14 cellular contexts compared by ENCODE assay signal in the genomic region with DNA sequence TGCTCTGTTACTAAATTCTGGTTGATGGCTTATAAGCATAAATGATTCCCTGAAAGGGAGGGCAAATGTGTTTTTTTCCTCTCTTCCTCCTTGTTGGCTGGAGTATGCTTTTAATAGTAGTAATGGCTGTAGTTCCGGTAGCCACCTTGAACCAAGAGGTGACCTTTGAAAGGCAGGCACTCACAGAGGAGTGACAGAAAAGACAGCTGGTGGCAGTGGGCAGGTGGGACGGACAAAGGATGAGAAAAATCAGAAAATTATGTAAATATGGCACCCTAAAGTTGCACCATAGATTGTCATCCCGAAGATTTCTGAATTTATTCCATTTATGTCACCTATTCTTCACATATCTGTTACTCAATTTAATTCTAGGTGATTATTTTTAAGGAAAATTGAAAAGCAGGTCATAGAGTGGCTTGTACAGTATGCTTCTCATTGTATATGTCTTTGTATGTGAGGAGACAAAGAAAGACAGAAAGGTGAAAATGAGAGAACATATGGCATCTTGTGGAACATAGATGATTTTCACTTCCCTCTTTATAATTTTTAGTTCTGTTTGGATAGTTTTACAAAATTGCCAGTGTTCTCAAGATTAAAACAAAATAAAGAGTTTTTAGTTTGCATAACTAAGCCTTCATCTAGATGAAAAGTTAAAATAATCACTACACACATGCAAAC. TPM values are rescaled to one million over a fixed set of nuclear protein-coding genes. Genes with fewer than 3 reads are reported as not detected.
DNase-seq lines count a peak whose midpoint lies in the region; ATAC-seq, FAIRE-seq and TF ChIP-seq lines count a peak whose summit lies in the region.
"Had no signal": no experiment of that assay in that cellular context is flagged by ENCODE, and none has a peak within 500 bp of the region (broad histone marks: within the 10 kb centered on the region; RNA-seq: fewer than 3 reads in every experiment).

No MANE protein-coding gene starts in this region.

- TF ChIP-seq EP300 in HepG2 (IDR thresholded peaks at IDR 0.05; ENCODE audit: low read depth in 2 of 2, low read length in 2 of 2) (no peak), HepG2 (CRISPR knock-in tag; IDR thresholded peaks at IDR 0.05; ENCODE audit: borderline replicate concordance) (no peak)

- H2AFZ ChIP-seq in HepG2 (ENCODE audit: low read length): no peak overlapping the region

- intact Hi-C loops in HepG2 (cut with micrococcal nuclease; ENCODE audit: unreplicated experiment): no loop called here

- ATAC-seq in GM18517 (IDR thresholded peaks at IDR 0.05; ENCODE audit: unreplicated experiment): peak; percentile 68
- peak; percentile 72 for ATAC-seq in GM21381 (IDR thresholded peaks at IDR 0.05; ENCODE audit: unreplicated experiment)
- peak; percentile 66 for ATAC-seq in HG02973 (IDR thresholded peaks at IDR 0.05; ENCODE audit: unreplicated experiment)
- no peak for ATAC-seq in HepG2
- ATAC-seq: foreskin keratinocyte; left cardiac atrium; stimulated activated effector memory CD8-positive, alpha-beta T cell treated with anti-CD3 and anti-CD28 coated beads, Interleukin-12 subunit alpha, Interleukin-12 subunit beta, amount 100 ng/mL, for 72 hours had no signal

- H3K27me3 ChIP-seq in HepG2 (ENCODE audit: control insufficient read depth in 1 of 2, insufficient read depth in 2 of 2, low read length in 2 of 2): no peaks in the 10 kb centered on the region
- H3K27me3 ChIP-seq: foreskin keratinocyte had no signal

- POLR2A ChIA-PET in HepG2 (lab: Yijun Ruan, JAX): no interaction called here

- no peak for TF ChIP-seq POLR2A in HepG2 (IDR thresholded peaks at IDR 0.05; ENCODE audit: insufficient read depth in 1 of 2, low read depth in 2 of 2, low read length in 2 of 2)

- DNase-seq in MV-4-11 (lab: John Stamatoyannopoulos, UW) (peak; percentile 16), SIG-M5 treated with dmso at 0.1 percent for 504 hours (lab: John Stamatoyannopoulos, UW; ENCODE audit: unreplicated experiment) (no peak), HepG2 (ENCODE audit: low spot score) (no peak), SIG-M5 (lab: John Stamatoyannopoulos, UW) (no peak), AML-193 (lab: John Stamatoyannopoulos, UW) (no peak)
- DNase-seq: activated CD4-positive, alpha-beta memory T cell treated with anti-CD3 and anti-CD28 coated beads for 36 hours; CD4-positive, CD25-positive, alpha-beta regulatory T cell; foreskin keratinocyte; left cardiac atrium; NCI-H524 had no signal

- H3K27ac ChIP-seq in HepG2 (ENCODE audit: extremely low read length, insufficient read depth, low read length): no peak overlapping the region
- H3K27ac ChIP-seq: foreskin keratinocyte had no signal

- no peak overlapping the region for H3K4me3 ChIP-seq in HepG2 (replicated peaks in 1 of 3; ENCODE audit: insufficient read depth in 1 of 3, low read depth in 2 of 3, low read length in 3 of 3)

- BruUV-seq in HepG2 (replicated peaks; lab: Mats Ljungman, UMichigan): no TSS peak

- H4K20me1 ChIP-seq in HepG2 (ENCODE audit: insufficient read depth, low read length): no peaks in the 10 kb centered on the region

- H3K9me3 ChIP-seq in HepG2 (ENCODE audit: low read length): no peaks in the 10 kb centered on the region

- no peaks in the 10 kb centered on the region for H3K36me3 ChIP-seq in HepG2 (replicated peaks in 1 of 2; ENCODE audit: control insufficient read depth in 1 of 2, insufficient read depth in 2 of 2, low read length in 2 of 2)

- TF ChIP-seq RAD21 in HepG2 (CRISPR knock-in tag; IDR thresholded peaks at IDR 0.05): no peak

- WGBS in HepG2 (ENCODE audit: low lambda C conversion rate): 2% methylated on average over 3 of the region's 3 CpGs

- no peak for TF ChIP-seq CTCF in HepG2 (CRISPR knock-in tag; IDR thresholded peaks at IDR 0.05)

- no peaks in the 10 kb centered on the region for H3K79me2 ChIP-seq in HepG2 (ENCODE audit: insufficient read depth, low read length)

- no peaks in the 10 kb centered on the region for H3K4me1 ChIP-seq in HepG2 (ENCODE audit: insufficient read depth, low read length)
- H3K4me1 ChIP-seq: foreskin keratinocyte had no signal

- H3K4me2 ChIP-seq in HepG2 (ENCODE audit: low read depth, low read length): no peak overlapping the region

- CTCF ChIA-PET in HepG2 (lab: Yijun Ruan, JAX; ENCODE audit: low intra/inter-chr PET ratio, low total read pairs): no interaction called here

- no peak overlapping the region for H3K9ac ChIP-seq in HepG2 (ENCODE audit: insufficient read depth, low read depth, low read length)

- in situ Hi-C loops in HepG2 (cut with HindIII; ENCODE audit: extremely low pct_ligation_motif_present, low pct_unique_long_range_greater_than_20kb): no loop called here

- FAIRE-seq in HepG2 (lab: Jason Lieb, UNC): no peak

TF ChIP-seq in HepG2, 621 proteins besides CTCF, POLR2A, EP300 and RAD21:
- TF ChIP-seq ZSCAN21 (CRISPR knock-in tag; IDR thresholded peaks at IDR 0.05; ENCODE audit: borderline replicate concordance): no peak
- TF ChIP-seq ZNF30 (CRISPR knock-in tag; IDR thresholded peaks at IDR 0.05): no peak
- TF ChIP-seq ZNF615 (CRISPR knock-in tag; IDR thresholded peaks at IDR 0.05; ENCODE audit: borderline replicate concordance): no peak
- TF ChIP-seq ZNF205 (CRISPR knock-in tag; IDR thresholded peaks at IDR 0.05): no peak
- TF ChIP-seq ZMAT3 (CRISPR knock-in tag; conservative IDR thresholded peaks at IDR 0.05): no peak
- no peak for TF ChIP-seq SUZ12 (IDR thresholded peaks at IDR 0.05; ENCODE audit: low read depth, low read length)
- no peak for TF ChIP-seq HNRNPLL (IDR thresholded peaks at IDR 0.05; ENCODE audit: low read depth, low read length, poor library complexity, severe bottlenecking)

RNA-seq across cellular contexts. Expression of a gene that starts 17.0 kb away (rescaled TPM):
- not detected in 2 replicates for total RNA-seq in HepG2 (2016; rRNA removed; fragmentation: Illumina TruSeq; extraction: Trizol)
- total RNA-seq in HepG2 (2016; cell fraction: cytosol; rRNA removed; fragmentation: Illumina TruSeq; extraction: Trizol; ENCODE audit: low read depth): not detected in 2 replicates
- total RNA-seq in HepG2 (2016; cell fraction: insoluble cytoplasmic fraction; rRNA removed; fragmentation: Illumina TruSeq; extraction: Trizol): not detected in 2 replicates
- not detected in 2 replicates for total RNA-seq in HepG2 (2016; cell fraction: membrane; rRNA removed; fragmentation: Illumina TruSeq; extraction: Trizol)
- not detected in 2 replicates for total RNA-seq in HepG2 (2016; cell fraction: nucleus; rRNA removed; fragmentation: Illumina TruSeq; extraction: Trizol)
- polyA plus RNA-seq in HepG2 (2011; rRNA removed): not detected in 2 replicates
- polyA plus RNA-seq in HepG2 (2011; cell fraction: cytosol; rRNA removed): not detected in 2 replicates
- polyA plus RNA-seq in HepG2 (2011; cell fraction: nucleus; rRNA removed): not detected in 2 replicates
- polyA plus RNA-seq in HepG2 (2012): not detected in 2 replicates
- polyA plus RNA-seq in HepG2 (2016; cell fraction: cytosol; fragmentation: Illumina TruSeq; extraction: Trizol; ENCODE audit: low read depth): not detected in 2 replicates
- not detected in 2 replicates for polyA plus RNA-seq in HepG2 (2016; cell fraction: insoluble cytoplasmic fraction; fragmentation: Illumina TruSeq; extraction: Trizol; ENCODE audit: low read depth)
- not detected in 2 replicates for polyA plus RNA-seq in HepG2 (2016; cell fraction: membrane; fragmentation: Illumina TruSeq; extraction: Trizol; ENCODE audit: low read depth)
- not detected in 2 replicates for polyA plus RNA-seq in HepG2 (2016; cell fraction: nucleus; fragmentation: Illumina TruSeq; extraction: Trizol; ENCODE audit: insufficient read depth, low read depth)
- polyA minus RNA-seq in HepG2 (2011; rRNA and poly(A)+ RNA removed; ENCODE audit: low replicate concordance): not detected in 2 replicates
- not detected in 2 replicates for polyA minus RNA-seq in HepG2 (2011; cell fraction: cytosol; rRNA and poly(A)+ RNA removed)
- polyA minus RNA-seq in HepG2 (2011; cell fraction: nucleus; rRNA and poly(A)+ RNA removed): not detected in 2 replicates
- total RNA-seq: activated CD4-positive, alpha-beta memory T cell treated with anti-CD3 and anti-CD28 coated beads for 36 hours; foreskin keratinocyte had no signal
- polyA plus RNA-seq: foreskin keratinocyte had no signal
